In genomic region chr20:57891067-57891466, GRCh38 we compare ENCODE assay signal across 15 cellular contexts.
DNase-seq lines count a peak whose midpoint lies in the region; ATAC-seq and TF ChIP-seq lines count a peak whose summit lies in the region.
"Had no signal": no experiment of that assay in that cellular context is flagged by ENCODE, and none has a peak within 500 bp of the region (broad histone marks: within the 10 kb centered on the region; RNA-seq: fewer than 3 reads in every experiment).

No MANE protein-coding gene starts in this region.

- no peak overlapping the region for H4K5ac ChIP-seq in H9 (ENCODE audit: insufficient read length, low read depth, low read length)

- no peaks in the 10 kb centered on the region for H3K79me1 ChIP-seq in H9 (ENCODE audit: insufficient read depth, low read depth, low read length, poor library complexity, severe bottlenecking)

- peak; percentile 13 for DNase-seq in activated effector memory CD4-positive, alpha-beta T cell treated with anti-CD3 and anti-CD28 coated beads, Interleukin-2, amount 50 U/mL, for 16 hours
- no peak for DNase-seq in activated effector memory CD4-positive, alpha-beta T cell treated with Interleukin-2 at 50 U/mL for 16 hours
- no peak for DNase-seq in H9
- peak; percentile 37 for DNase-seq in NCI-H69 (lab: John Stamatoyannopoulos, UW)
- no peak for DNase-seq in germinal center (ENCODE audit: low spot score)
- no peak for DNase-seq in COLO668 (lab: John Stamatoyannopoulos, UW; ENCODE audit: unreplicated experiment)
- DNase-seq: CD8-positive, alpha-beta T cell; HCEC 1CT; HFFc6 had no signal

- H3K23me2 ChIP-seq in H9 (ENCODE audit: insufficient read length, low read depth, low read length, poor library complexity, severe bottlenecking) = no peaks in the 10 kb centered on the region

- no peak for TF ChIP-seq CTCF in H9 (conservative IDR thresholded peaks at IDR 0.05)
- TF ChIP-seq CTCF in nephron (IDR thresholded peaks at IDR 0.05; ENCODE audit: unreplicated experiment in 3 of 3) = no peak

- no peaks in the 10 kb centered on the region for H3K79me2 ChIP-seq in H9 (ENCODE audit: insufficient read depth, low read length)

- no peak overlapping the region for H3K27ac ChIP-seq in H9 (ENCODE audit: insufficient read length, low read depth, low read length)

- H4K20me1 ChIP-seq in H9 (ENCODE audit: control insufficient read depth, insufficient read depth, insufficient read length) = no peaks in the 10 kb centered on the region

- H3K56ac ChIP-seq in H9 (ENCODE audit: insufficient read length, low read depth, low read length) = no peak overlapping the region

- no peak overlapping the region for H3K27ac Mint-ChIP-seq in H9
- H3K27ac Mint-ChIP-seq in nephron = peak overlapping the region in 2 of 3 experiments; percentile 38 to 80
- H3K27ac Mint-ChIP-seq: CD14-positive monocyte; CD8-positive, alpha-beta T cell; HFFc6 had no signal

- H3K27me3 ChIP-seq in H9 (ENCODE audit: insufficient read depth, low read length) = 0 out of 2 replicates have a peak, but pooled peaks cover 2% of the 10 kb centered on the region

- H3K4me3 Mint-ChIP-seq in H9 = no peak overlapping the region
- no peak overlapping the region for H3K4me3 Mint-ChIP-seq in nephron
- H3K4me3 Mint-ChIP-seq: CD14-positive monocyte; CD8-positive, alpha-beta T cell; HFFc6 had no signal

- no peak overlapping the region for H2BK15ac ChIP-seq in H9 (ENCODE audit: low read depth, low read length)

- no peak overlapping the region for H2BK20ac ChIP-seq in H9 (ENCODE audit: low read depth, low read length, poor library complexity, severe bottlenecking)

- no peak overlapping the region for H3T11ph ChIP-seq in H9 (ENCODE audit: low read length)

- H2BK12ac ChIP-seq in H9 (ENCODE audit: insufficient read length, low read depth, low read length) = no peak overlapping the region

- H3K14ac ChIP-seq in H9 (ENCODE audit: insufficient read depth, low read length) = peak overlapping the region; percentile 26; the same call in 1 of the 2 replicates

- peaks cover 14 to 23% of the 10 kb centered on the region in 2 experiments for H3K4me1 Mint-ChIP-seq in H9
- peaks cover 31% of the 10 kb centered on the region for H3K4me1 Mint-ChIP-seq in nephron
- H3K4me1 Mint-ChIP-seq: CD14-positive monocyte had no signal

- no peak for ATAC-seq in HG03378 (IDR thresholded peaks at IDR 0.05; ENCODE audit: unreplicated experiment)
- ATAC-seq: A549; CD8-positive, alpha-beta T cell; HepG2 had no signal

- H3K4me2 ChIP-seq in H9 (ENCODE audit: insufficient read depth, insufficient read length, low read length) = no peak overlapping the region
- H3K4me2 ChIP-seq: A549 had no signal

- H2BK5ac ChIP-seq in H9 (ENCODE audit: insufficient read length, low read length) = no peak overlapping the region

- no peaks in the 10 kb centered on the region for H3K4me1 ChIP-seq in H9 (ENCODE audit: insufficient read depth, low read length)
- H3K4me1 ChIP-seq: A549, Caco-2 had no signal

- H3K4ac ChIP-seq in H9 (ENCODE audit: low read depth, low read length) = no peak overlapping the region

- H2AK5ac ChIP-seq in H9 (ENCODE audit: insufficient read length, low read length) = no peak overlapping the region

- no peak overlapping the region for H3K18ac ChIP-seq in H9 (ENCODE audit: insufficient read length, low read depth, low read length)

- H2AFZ ChIP-seq in H9 (ENCODE audit: low read length) = no peak overlapping the region

- peaks cover 0 to 5% of the 10 kb centered on the region in 2 experiments; a peak in 3 of 5 replicates for H3K9me3 Mint-ChIP-seq in H9
- peaks cover 11% of the 10 kb centered on the region for H3K9me3 Mint-ChIP-seq in nephron
- H3K9me3 Mint-ChIP-seq: CD8-positive, alpha-beta T cell had no signal

- no peak overlapping the region for H4K91ac ChIP-seq in H9 (ENCODE audit: insufficient read length, low read depth, low read length)

- H3K36me3 Mint-ChIP-seq in H9 (ENCODE audit: insufficient read depth in 1 of 3, low read depth in 3 of 3) (no peaks in the 10 kb centered on the region), nephron (ENCODE audit: low read depth) (no peaks in the 10 kb centered on the region)
- H3K36me3 Mint-ChIP-seq: CD14-positive monocyte; CD8-positive, alpha-beta T cell had no signal

- no peak overlapping the region for H4K8ac ChIP-seq in H9 (replicated peaks; ENCODE audit: insufficient read length, low read depth, low read length)

- H3K27me3 Mint-ChIP-seq in H9 (ENCODE audit: low read depth) (peaks cover 12% of the 10 kb centered on the region; the same call in 1 of the 2 replicates), nephron (ENCODE audit: low read depth) (peaks cover 11% of the 10 kb centered on the region)

- H2BK120ac ChIP-seq in H9 (ENCODE audit: low read depth, low read length, poor library complexity, severe bottlenecking) = no peak overlapping the region

- no CpG with 5 or more reads among the region's 5 CpGs for WGBS in H9 (ENCODE audit: extremely low coverage, insufficient read length, low lambda C conversion rate)

- H3K9me3 ChIP-seq in H9 (ENCODE audit: control insufficient read depth, low read depth, low read length) = no peaks in the 10 kb centered on the region

- H3K23ac ChIP-seq in H9 (ENCODE audit: insufficient read length, low read depth, low read length) = no peak overlapping the region

- no peak overlapping the region for H3K9ac ChIP-seq in H9 (ENCODE audit: extremely low read depth, insufficient read length, low read length)

Comparison
In these comparisons a context has a peak if more than half of its experiments do, and no peak if none do; other contexts are left out.
1. DNase-seq: peak in activated effector memory CD4-positive, alpha-beta T cell treated with anti-CD3 and anti-CD28 coated beads, Interleukin-2, amount 50 U/mL, for 16 hours (single experiment) and NCI-H69 (single experiment); none in activated effector memory CD4-positive, alpha-beta T cell treated with Interleukin-2 at 50 U/mL for 16 hours (single experiment), H9 (single experiment), germinal center (single experiment) and COLO668 (single experiment).
2. H3K27ac Mint-ChIP-seq: peak in nephron (2 of 3); none in H9 (0 of 3).